Comparison of ENCODE assay signal across 1 cellular context in the genomic region with DNA sequence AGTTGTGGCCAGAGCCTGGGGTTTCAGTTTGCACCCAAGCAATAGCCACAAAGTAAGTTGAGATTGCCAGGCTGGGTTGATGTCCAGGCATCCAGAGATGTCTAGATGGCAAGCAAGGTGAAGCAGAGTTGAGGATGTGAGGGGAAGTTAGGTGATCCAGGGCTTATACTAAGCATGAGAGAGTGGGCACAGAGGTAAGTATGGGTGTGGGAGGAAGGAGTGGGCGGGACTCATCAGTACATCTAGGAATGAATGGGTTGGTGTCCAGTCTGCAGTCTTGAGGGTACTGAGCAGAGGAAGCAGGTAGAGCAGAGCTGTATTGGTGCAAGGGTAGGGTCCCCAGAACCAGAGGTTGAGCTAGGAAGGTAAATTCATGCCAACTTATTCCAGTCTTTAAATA.
TF ChIP-seq lines count a peak whose summit lies in the region.

No MANE protein-coding gene starts in this region.

TF ChIP-seq in A549, 52 proteins besides CTCF, POLR2A, EP300 and RAD21 (continued from another document):
- TF ChIP-seq FOXS1 (CRISPR knock-in tag; IDR thresholded peaks at IDR 0.05), result no peak
TF ChIP-seq in A549: peak in this region for 0.
